ENCODE assay signal across 9 cellular contexts in the genomic region with DNA sequence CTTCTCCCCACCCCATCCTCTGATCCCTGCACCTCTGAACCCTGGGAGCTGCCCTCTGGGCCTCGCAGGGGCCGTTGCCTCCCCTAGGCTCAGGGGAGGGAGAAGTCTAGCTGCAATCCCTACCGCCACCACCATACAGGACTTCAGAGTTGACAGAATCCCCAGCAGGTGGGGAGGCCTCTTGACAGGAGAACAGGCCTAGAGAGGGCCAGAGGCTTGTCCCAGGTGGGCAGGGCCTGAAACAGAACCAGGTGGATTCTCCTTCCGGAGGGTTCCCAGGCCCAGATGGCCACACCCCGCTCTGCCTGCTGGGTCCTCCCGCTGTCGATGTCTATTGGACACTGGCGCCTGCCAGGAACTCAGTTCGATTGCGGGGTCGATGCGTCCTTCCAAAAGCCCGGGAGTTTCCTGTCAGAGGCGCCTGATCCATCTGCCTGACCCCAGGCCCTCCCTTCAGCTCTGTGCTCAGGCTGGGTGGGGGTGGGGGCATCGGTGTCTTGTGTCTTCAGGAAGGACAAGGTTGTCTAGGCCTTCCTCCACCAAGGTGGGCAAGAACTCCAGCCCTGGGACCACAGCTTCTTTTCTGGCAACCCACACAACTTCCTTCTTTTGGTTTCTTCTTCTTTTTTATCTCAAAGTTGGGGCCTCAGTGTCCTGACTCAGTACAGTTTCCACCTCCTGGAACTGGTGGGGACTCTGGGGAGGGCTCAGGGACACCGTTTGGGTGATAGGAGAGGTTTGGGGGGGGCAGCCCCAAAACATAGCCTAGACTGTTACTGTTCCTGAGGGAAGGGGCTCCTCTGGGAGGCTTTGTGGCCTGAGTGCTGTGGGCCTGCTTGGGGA.
DNase-seq lines count a peak whose midpoint lies in the region; ATAC-seq and TF ChIP-seq lines count a peak whose summit lies in the region.
"Had no signal": no experiment of that assay in that cellular context is flagged by ENCODE, and none has a peak within 500 bp of the region (broad histone marks: within the 10 kb centered on the region; RNA-seq: fewer than 3 reads in every experiment).

No MANE protein-coding gene starts in this region.

- in situ Hi-C loops in GM18951 (cut with MboI; ENCODE audit: low sequenced_read_pairs, unreplicated experiment) = no loop called here

- no peak overlapping the region for H3K4me3 ChIP-seq in BLaER1

- peak; percentile 18 for TF ChIP-seq POLR2A in GM18951 (IDR thresholded peaks at IDR 0.05; ENCODE audit: extremely low read depth, insufficient read depth, insufficient read length)

- no peaks in the 10 kb centered on the region for H3K9me3 Mint-ChIP-seq in stimulated activated naive CD8-positive, alpha-beta T cell treated with anti-CD3 and anti-CD28 coated beads, Interleukin-15, amount 100 ng/mL, for 72 hours
- H3K9me3 Mint-ChIP-seq: activated naive CD4-positive, alpha-beta T cell treated with anti-CD3 and anti-CD28 coated beads, Interleukin-2, amount 50 U/mL, for 24 hours had no signal

- H3K27ac Mint-ChIP-seq in stimulated activated naive CD8-positive, alpha-beta T cell treated with anti-CD3 and anti-CD28 coated beads, Interleukin-15, amount 100 ng/mL, for 72 hours = peak overlapping the region; percentile 82 to 94
- H3K27ac Mint-ChIP-seq: activated naive CD4-positive, alpha-beta T cell treated with anti-CD3 and anti-CD28 coated beads, Interleukin-2, amount 50 U/mL, for 24 hours had no signal

- peak overlapping the region; percentile 72 for H3K27ac ChIP-seq in BLaER1

- peak overlapping the region; percentile 69 for H3K4me2 ChIP-seq in BLaER1

- H3K4me1 Mint-ChIP-seq in stimulated activated naive CD8-positive, alpha-beta T cell treated with anti-CD3 and anti-CD28 coated beads, Interleukin-15, amount 100 ng/mL, for 72 hours = peaks cover 41% of the 10 kb centered on the region

- ATAC-seq in stimulated activated naive CD8-positive, alpha-beta T cell treated with anti-CD3 and anti-CD28 coated beads, Interleukin-15, amount 100 ng/mL, for 72 hours = peak; percentile 69
- ATAC-seq in GM21786 (IDR thresholded peaks at IDR 0.05; ENCODE audit: unreplicated experiment) = no peak

- H3K9ac ChIP-seq in BLaER1 = peak overlapping the region; percentile 55

- H3K9me3 ChIP-seq in BLaER1 = no peaks in the 10 kb centered on the region

- intact Hi-C loops in head of caudate nucleus (cut with DNase I) = no loop called here

- H4K20me1 ChIP-seq in BLaER1 = no peaks in the 10 kb centered on the region

- H3K4me1 ChIP-seq in BLaER1 = peaks cover 47% of the 10 kb centered on the region

- H3K27me3 ChIP-seq in BLaER1 = no peaks in the 10 kb centered on the region

- peak overlapping the region; percentile 29 to 75 for H3K4me3 Mint-ChIP-seq in stimulated activated naive CD8-positive, alpha-beta T cell treated with anti-CD3 and anti-CD28 coated beads, Interleukin-15, amount 100 ng/mL, for 72 hours
- H3K4me3 Mint-ChIP-seq: activated naive CD4-positive, alpha-beta T cell treated with anti-CD3 and anti-CD28 coated beads, Interleukin-2, amount 50 U/mL, for 24 hours had no signal

- H3K36me3 ChIP-seq in BLaER1 = no peaks in the 10 kb centered on the region

- DNase-seq in NCI-H69 (lab: John Stamatoyannopoulos, UW) (peak; percentile 61), epidermal melanocyte (ENCODE audit: insufficient read length, low spot score) (peak; percentile 8), head of caudate nucleus (no peak)
- peak in 1 of 2 donors; percentile 23 for DNase-seq in stimulated activated naive CD8-positive, alpha-beta T cell treated with anti-CD3 and anti-CD28 coated beads, Interleukin-15, amount 100 ng/mL, for 72 hours
- DNase-seq in stimulated activated CD4-positive, alpha-beta T cell treated with anti-CD3 and anti-CD28 coated beads, Interleukin-1b, Interleukin-23, amount 100 ng/mL, for 48 hours = no peak

- H3K27me3 Mint-ChIP-seq in stimulated activated naive CD8-positive, alpha-beta T cell treated with anti-CD3 and anti-CD28 coated beads, Interleukin-15, amount 100 ng/mL, for 72 hours = peaks cover 9% of the 10 kb centered on the region
- H3K27me3 Mint-ChIP-seq: activated naive CD4-positive, alpha-beta T cell treated with anti-CD3 and anti-CD28 coated beads, Interleukin-2, amount 50 U/mL, for 24 hours had no signal

Comparison
In these comparisons a context has a peak if more than half of its experiments do, and no peak if none do; other contexts are left out.
1. DNase-seq: peak in NCI-H69 (single experiment) and epidermal melanocyte (single experiment); none in head of caudate nucleus (0 of 42) and stimulated activated CD4-positive, alpha-beta T cell treated with anti-CD3 and anti-CD28 coated beads, Interleukin-1b, Interleukin-23, amount 100 ng/mL, for 48 hours (single experiment).